Comparison of ENCODE assay signal across 1 cellular context in the genomic region with DNA sequence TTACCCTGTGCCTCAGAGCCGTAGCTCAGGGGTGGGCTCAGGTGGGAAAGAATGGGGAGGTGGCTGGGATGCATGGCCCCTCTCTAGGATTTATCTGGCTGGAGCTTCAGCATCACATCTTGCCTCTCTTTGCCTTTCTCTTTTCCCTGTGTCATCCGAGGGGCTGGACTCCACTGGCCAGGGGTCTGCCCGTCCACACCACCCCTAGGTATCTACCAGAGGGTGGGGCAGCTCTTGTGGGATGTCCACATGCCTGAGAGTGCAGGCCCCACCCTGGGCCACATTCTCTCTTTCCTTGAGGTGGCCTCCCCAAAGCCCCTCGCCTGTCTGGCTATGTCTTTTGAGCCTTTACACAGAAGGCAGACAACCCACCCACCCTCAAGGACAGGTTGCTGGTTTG.
TF ChIP-seq lines count a peak whose summit lies in the region.

No MANE protein-coding gene starts in this region.

TF ChIP-seq in GM23338, 12 proteins besides CTCF, POLR2A, EP300 and RAD21:
- TF ChIP-seq ZNF114 (CRISPR knock-in tag; IDR thresholded peaks at IDR 0.05) (no peak), EZH2phosphoT487 (IDR thresholded peaks at IDR 0.05; ENCODE audit: unreplicated experiment) (no peak), POLR2AphosphoS5 (IDR thresholded peaks at IDR 0.05; ENCODE audit: low read depth) (no peak), EZH2 (IDR thresholded peaks at IDR 0.05; ENCODE audit: low read depth, unreplicated experiment) (no peak), JUNB (IDR thresholded peaks at IDR 0.05; ENCODE audit: unreplicated experiment) (no peak), STAT1 (IDR thresholded peaks at IDR 0.05; ENCODE audit: unreplicated experiment) (no peak), ETS1 (IDR thresholded peaks at IDR 0.05) (no peak), CREB1 (CRISPR knock-in tag; IDR thresholded peaks at IDR 0.05; ENCODE audit: low read depth) (no peak), ZNF331 (CRISPR knock-in tag; IDR thresholded peaks at IDR 0.05; ENCODE audit: low read depth) (no peak), NANOG (IDR thresholded peaks at IDR 0.05; ENCODE audit: borderline replicate concordance) (no peak)
- TF ChIP-seq, protein P1, sequence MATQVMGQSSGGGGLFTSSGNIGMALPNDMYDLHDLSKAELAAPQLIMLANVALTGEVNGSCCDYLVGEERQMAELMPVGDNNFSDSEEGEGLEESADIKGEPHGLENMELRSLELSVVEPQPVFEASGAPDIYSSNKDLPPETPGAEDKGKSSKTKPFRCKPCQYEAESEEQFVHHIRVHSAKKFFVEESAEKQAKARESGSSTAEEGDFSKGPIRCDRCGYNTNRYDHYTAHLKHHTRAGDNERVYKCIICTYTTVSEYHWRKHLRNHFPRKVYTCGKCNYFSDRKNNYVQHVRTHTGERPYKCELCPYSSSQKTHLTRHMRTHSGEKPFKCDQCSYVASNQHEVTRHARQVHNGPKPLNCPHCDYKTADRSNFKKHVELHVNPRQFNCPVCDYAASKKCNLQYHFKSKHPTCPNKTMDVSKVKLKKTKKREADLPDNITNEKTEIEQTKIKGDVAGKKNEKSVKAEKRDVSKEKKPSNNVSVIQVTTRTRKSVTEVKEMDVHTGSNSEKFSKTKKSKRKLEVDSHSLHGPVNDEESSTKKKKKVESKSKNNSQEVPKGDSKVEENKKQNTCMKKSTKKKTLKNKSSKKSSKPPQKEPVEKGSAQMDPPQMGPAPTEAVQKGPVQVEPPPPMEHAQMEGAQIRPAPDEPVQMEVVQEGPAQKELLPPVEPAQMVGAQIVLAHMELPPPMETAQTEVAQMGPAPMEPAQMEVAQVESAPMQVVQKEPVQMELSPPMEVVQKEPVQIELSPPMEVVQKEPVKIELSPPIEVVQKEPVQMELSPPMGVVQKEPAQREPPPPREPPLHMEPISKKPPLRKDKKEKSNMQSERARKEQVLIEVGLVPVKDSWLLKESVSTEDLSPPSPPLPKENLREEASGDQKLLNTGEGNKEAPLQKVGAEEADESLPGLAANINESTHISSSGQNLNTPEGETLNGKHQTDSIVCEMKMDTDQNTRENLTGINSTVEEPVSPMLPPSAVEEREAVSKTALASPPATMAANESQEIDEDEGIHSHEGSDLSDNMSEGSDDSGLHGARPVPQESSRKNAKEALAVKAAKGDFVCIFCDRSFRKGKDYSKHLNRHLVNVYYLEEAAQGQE (IDR thresholded peaks at IDR 0.05; ENCODE audit: unreplicated experiment): no peak
- TF ChIP-seq, protein P2, sequence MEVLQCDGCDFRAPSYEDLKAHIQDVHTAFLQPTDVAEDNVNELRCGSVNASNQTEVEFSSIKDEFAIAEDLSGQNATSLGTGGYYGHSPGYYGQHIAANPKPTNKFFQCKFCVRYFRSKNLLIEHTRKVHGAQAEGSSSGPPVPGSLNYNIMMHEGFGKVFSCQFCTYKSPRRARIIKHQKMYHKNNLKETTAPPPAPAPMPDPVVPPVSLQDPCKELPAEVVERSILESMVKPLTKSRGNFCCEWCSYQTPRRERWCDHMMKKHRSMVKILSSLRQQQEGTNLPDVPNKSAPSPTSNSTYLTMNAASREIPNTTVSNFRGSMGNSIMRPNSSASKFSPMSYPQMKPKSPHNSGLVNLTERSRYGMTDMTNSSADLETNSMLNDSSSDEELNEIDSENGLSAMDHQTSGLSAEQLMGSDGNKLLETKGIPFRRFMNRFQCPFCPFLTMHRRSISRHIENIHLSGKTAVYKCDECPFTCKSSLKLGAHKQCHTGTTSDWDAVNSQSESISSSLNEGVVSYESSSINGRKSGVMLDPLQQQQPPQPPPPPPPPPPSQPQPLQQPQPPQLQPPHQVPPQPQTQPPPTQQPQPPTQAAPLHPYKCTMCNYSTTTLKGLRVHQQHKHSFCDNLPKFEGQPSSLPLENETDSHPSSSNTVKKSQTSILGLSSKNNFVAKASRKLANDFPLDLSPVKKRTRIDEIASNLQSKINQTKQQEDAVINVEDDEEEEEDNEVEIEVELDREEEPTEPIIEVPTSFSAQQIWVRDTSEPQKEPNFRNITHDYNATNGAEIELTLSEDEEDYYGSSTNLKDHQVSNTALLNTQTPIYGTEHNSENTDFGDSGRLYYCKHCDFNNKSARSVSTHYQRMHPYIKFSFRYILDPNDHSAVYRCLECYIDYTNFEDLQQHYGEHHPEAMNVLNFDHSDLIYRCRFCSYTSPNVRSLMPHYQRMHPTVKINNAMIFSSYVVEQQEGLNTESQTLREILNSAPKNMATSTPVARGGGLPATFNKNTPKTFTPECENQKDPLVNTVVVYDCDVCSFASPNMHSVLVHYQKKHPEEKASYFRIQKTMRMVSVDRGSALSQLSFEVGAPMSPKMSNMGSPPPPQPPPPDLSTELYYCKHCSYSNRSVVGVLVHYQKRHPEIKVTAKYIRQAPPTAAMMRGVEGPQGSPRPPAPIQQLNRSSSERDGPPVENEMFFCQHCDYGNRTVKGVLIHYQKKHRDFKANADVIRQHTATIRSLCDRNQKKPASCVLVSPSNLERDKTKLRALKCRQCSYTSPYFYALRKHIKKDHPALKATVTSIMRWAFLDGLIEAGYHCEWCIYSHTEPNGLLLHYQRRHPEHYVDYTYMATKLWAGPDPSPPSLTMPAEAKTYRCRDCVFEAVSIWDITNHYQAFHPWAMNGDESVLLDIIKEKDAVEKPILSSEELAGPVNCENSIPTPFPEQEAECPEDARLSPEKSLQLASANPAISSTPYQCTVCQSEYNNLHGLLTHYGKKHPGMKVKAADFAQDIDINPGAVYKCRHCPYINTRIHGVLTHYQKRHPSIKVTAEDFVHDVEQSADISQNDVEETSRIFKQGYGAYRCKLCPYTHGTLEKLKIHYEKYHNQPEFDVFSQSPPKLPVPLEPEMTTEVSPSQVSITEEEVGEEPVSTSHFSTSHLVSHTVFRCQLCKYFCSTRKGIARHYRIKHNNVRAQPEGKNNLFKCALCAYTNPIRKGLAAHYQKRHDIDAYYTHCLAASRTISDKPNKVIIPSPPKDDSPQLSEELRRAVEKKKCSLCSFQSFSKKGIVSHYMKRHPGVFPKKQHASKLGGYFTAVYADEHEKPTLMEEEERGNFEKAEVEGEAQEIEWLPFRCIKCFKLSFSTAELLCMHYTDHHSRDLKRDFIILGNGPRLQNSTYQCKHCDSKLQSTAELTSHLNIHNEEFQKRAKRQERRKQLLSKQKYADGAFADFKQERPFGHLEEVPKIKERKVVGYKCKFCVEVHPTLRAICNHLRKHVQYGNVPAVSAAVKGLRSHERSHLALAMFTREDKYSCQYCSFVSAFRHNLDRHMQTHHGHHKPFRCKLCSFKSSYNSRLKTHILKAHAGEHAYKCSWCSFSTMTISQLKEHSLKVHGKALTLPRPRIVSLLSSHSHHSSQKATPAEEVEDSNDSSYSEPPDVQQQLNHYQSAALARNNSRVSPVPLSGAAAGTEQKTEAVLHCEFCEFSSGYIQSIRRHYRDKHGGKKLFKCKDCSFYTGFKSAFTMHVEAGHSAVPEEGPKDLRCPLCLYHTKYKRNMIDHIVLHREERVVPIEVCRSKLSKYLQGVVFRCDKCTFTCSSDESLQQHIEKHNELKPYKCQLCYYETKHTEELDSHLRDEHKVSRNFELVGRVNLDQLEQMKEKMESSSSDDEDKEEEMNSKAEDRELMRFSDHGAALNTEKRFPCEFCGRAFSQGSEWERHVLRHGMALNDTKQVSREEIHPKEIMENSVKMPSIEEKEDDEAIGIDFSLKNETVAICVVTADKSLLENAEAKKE (CRISPR knock-in tag; IDR thresholded peaks at IDR 0.05): no peak
